28 cellular contexts compared by ENCODE assay signal in genomic region chr9:131149678-131150033, GRCh38. TPM values are rescaled to one million over a fixed set of nuclear protein-coding genes. Genes with fewer than 3 reads are reported as not detected.
DNase-seq lines count a peak whose midpoint lies in the region; ATAC-seq, FAIRE-seq and TF ChIP-seq lines count a peak whose summit lies in the region.
"Had no signal": no experiment of that assay in that cellular context is flagged by ENCODE, and none has a peak within 500 bp of the region (broad histone marks: within the 10 kb centered on the region; RNA-seq: fewer than 3 reads in every experiment).

No MANE protein-coding gene starts in this region.

- TF ChIP-seq CTCF in endothelial cell of umbilical vein (IDR thresholded peaks at IDR 0.05; ENCODE audit: extremely low read depth in 1 of 2, insufficient read depth in 1 of 2, low read depth in 1 of 2, low read length in 2 of 2): no peak

- BruUV-seq in endothelial cell of umbilical vein (replicated peaks; lab: Mats Ljungman, UMichigan): no TSS peak

- TF ChIP-seq POLR2A in endothelial cell of umbilical vein (IDR thresholded peaks at IDR 0.05; ENCODE audit: low read depth, low read length): no peak

- 5% methylated on average over 5 of the region's 5 CpGs for WGBS in thymus

- no peaks in the 10 kb centered on the region for H4K20me1 ChIP-seq in endothelial cell of umbilical vein (replicated peaks; ENCODE audit: control insufficient read depth, extremely low read depth, insufficient read depth, low read length)

- no peak overlapping the region for H3K9ac ChIP-seq in endothelial cell of umbilical vein (replicated peaks; ENCODE audit: extremely low read depth, insufficient read depth, low read length)
- H3K9ac ChIP-seq: SK-N-SH had no signal

- no peak for ATAC-seq in stimulated activated naive CD8-positive, alpha-beta T cell treated with anti-CD3 and anti-CD28 coated beads, Interleukin-15, Interleukin-2, amounts not matched to agents 100 U/mL and 50 U/mL, for 24 hours
- ATAC-seq in activated CD8-positive, alpha-beta T cell treated with anti-CD3 and anti-CD28 coated beads, Interleukin-2, amount 10 ng/mL, durations not matched to agents 7 days and 5 days: no peak
- no peak for ATAC-seq in HG03139 (IDR thresholded peaks at IDR 0.05; ENCODE audit: unreplicated experiment)
- ATAC-seq: HCT116, left colon, WTC11 had no signal

- H3K9me3 ChIP-seq in endothelial cell of umbilical vein (replicated peaks; ENCODE audit: control insufficient read depth, insufficient read depth, low read length): no peaks in the 10 kb centered on the region
- no peaks in the 10 kb centered on the region for H3K9me3 ChIP-seq in thymus (ENCODE audit: control insufficient read depth)
- H3K9me3 ChIP-seq: esophagus muscularis mucosa, right atrium auricular region, SK-N-SH, tibial artery had no signal

- no peaks in the 10 kb centered on the region for H3K9me1 ChIP-seq in endothelial cell of umbilical vein (replicated peaks; ENCODE audit: control insufficient read depth, extremely low read depth, insufficient read depth, low read length)

- no peak for FAIRE-seq in endothelial cell of umbilical vein (lab: Jason Lieb, UNC)

- H3K27me3 ChIP-seq in endothelial cell of umbilical vein (ENCODE audit: control insufficient read depth in 2 of 2, insufficient read depth in 2 of 2, low read length in 2 of 2): no peaks in the 10 kb centered on the region
- no peaks in the 10 kb centered on the region for H3K27me3 ChIP-seq in thymus (ENCODE audit: control insufficient read depth, insufficient read depth)
- H3K27me3 ChIP-seq: esophagus muscularis mucosa, right atrium auricular region, tibial artery had no signal

- no peak overlapping the region for H2AFZ ChIP-seq in endothelial cell of umbilical vein (ENCODE audit: low read depth, low read length)

- H3K4me1 Mint-ChIP-seq in stimulated activated naive CD8-positive, alpha-beta T cell treated with anti-CD3 and anti-CD28 coated beads, Interleukin-15, Interleukin-2, amounts not matched to agents 100 ng/mL and 50 ng/mL, for 24 hours (ENCODE audit: low read depth): peaks cover 11% of the 10 kb centered on the region
- peaks cover 9% of the 10 kb centered on the region for H3K4me1 Mint-ChIP-seq in activated CD8-positive, alpha-beta T cell treated with anti-CD3 and anti-CD28 coated beads, Interleukin-2, amount 10 ng/mL, durations not matched to agents 7 days and 5 days (ENCODE audit: low read depth)
- H3K4me1 Mint-ChIP-seq: activated CD4-positive, alpha-beta memory T cell treated with anti-CD3 and anti-CD28 coated beads, Interleukin-2, amount 10 ng/mL, durations not matched to agents 7 days and 5 days; brain; WTC11 had no signal

- POLR2A ChIA-PET in activated CD8-positive, alpha-beta T cell treated with anti-CD3 and anti-CD28 coated beads, Interleukin-2, amount 10 ng/mL, durations not matched to agents 7 days and 5 days (lab: Charles Lee): no interaction called here
- POLR2A ChIA-PET in endothelial cell of umbilical vein (lab: Charles Lee): no interaction called here

- H3K4me2 ChIP-seq in endothelial cell of umbilical vein (ENCODE audit: insufficient read depth, low read length): no peak overlapping the region
- H3K4me2 ChIP-seq: SK-N-SH had no signal

- no peaks in the 10 kb centered on the region for H3K27me3 Mint-ChIP-seq in stimulated activated naive CD8-positive, alpha-beta T cell treated with anti-CD3 and anti-CD28 coated beads, Interleukin-15, Interleukin-2, amounts not matched to agents 100 ng/mL and 50 ng/mL, for 24 hours
- H3K27me3 Mint-ChIP-seq in activated CD8-positive, alpha-beta T cell treated with anti-CD3 and anti-CD28 coated beads, Interleukin-2, amount 10 ng/mL, durations not matched to agents 7 days and 5 days (ENCODE audit: low read depth): no peaks in the 10 kb centered on the region
- H3K27me3 Mint-ChIP-seq: activated CD4-positive, alpha-beta memory T cell treated with anti-CD3 and anti-CD28 coated beads, Interleukin-2, amount 10 ng/mL, durations not matched to agents 7 days and 5 days; brain had no signal

- H3K4me3 ChIP-seq in endothelial cell of umbilical vein (replicated peaks in 1 of 3; ENCODE audit: insufficient read depth in 1 of 3, low read depth in 1 of 3, low read length in 3 of 3): no peak overlapping the region
- peak overlapping the region; percentile 17 for H3K4me3 ChIP-seq in thymus (ENCODE audit: low read length)
- H3K4me3 ChIP-seq: esophagus muscularis mucosa, right atrium auricular region, tibial artery had no signal

- H3K4me1 ChIP-seq in endothelial cell of umbilical vein (ENCODE audit: control insufficient read depth, extremely low read depth, insufficient read depth, low read length): no peaks in the 10 kb centered on the region
- peaks cover 46% of the 10 kb centered on the region for H3K4me1 ChIP-seq in thymus (ENCODE audit: control insufficient read depth, insufficient read depth, low read length)
- H3K4me1 ChIP-seq: esophagus muscularis mucosa, right atrium auricular region, tibial artery had no signal

- dilution Hi-C loops in endothelial cell of umbilical vein (cut with MboI; ENCODE audit: extremely low pct_ligation_motif_present, low sequenced_read_pairs): no loop called here

- CTCF ChIA-PET in activated CD8-positive, alpha-beta T cell treated with anti-CD3 and anti-CD28 coated beads, Interleukin-2, amount 10 ng/mL, durations not matched to agents 7 days and 5 days (lab: Charles Lee): interaction anchor here (1.4 to 2.6 kb wide), 3 partner anchors 19 to 187 kb away, joined by 4 to 7 read pairs (median 5); no protein-coding TSS in a partner anchor
- CTCF ChIA-PET in endothelial cell of umbilical vein (lab: Charles Lee): interaction anchor here (1.0 kb wide), 1 partner anchor 92 kb away, joined by 3 read pairs; no protein-coding TSS in a partner anchor

- H3K79me2 ChIP-seq in endothelial cell of umbilical vein (ENCODE audit: control insufficient read depth, insufficient read depth, low read length): no peaks in the 10 kb centered on the region

- H3K36me3 Mint-ChIP-seq in stimulated activated naive CD8-positive, alpha-beta T cell treated with anti-CD3 and anti-CD28 coated beads, Interleukin-15, Interleukin-2, amounts not matched to agents 100 ng/mL and 50 ng/mL, for 24 hours (ENCODE audit: low read depth): peaks cover 85% of the 10 kb centered on the region
- peaks cover 72% of the 10 kb centered on the region for H3K36me3 Mint-ChIP-seq in activated CD8-positive, alpha-beta T cell treated with anti-CD3 and anti-CD28 coated beads, Interleukin-2, amount 10 ng/mL, durations not matched to agents 7 days and 5 days (ENCODE audit: low read depth)

- H3K27ac Mint-ChIP-seq in stimulated activated naive CD8-positive, alpha-beta T cell treated with anti-CD3 and anti-CD28 coated beads, Interleukin-15, Interleukin-2, amounts not matched to agents 100 ng/mL and 50 ng/mL, for 24 hours: peak overlapping the region; percentile 64
- H3K27ac Mint-ChIP-seq in activated CD8-positive, alpha-beta T cell treated with anti-CD3 and anti-CD28 coated beads, Interleukin-2, amount 10 ng/mL, durations not matched to agents 7 days and 5 days: peak overlapping the region; percentile 23
- H3K27ac Mint-ChIP-seq: activated CD4-positive, alpha-beta memory T cell treated with anti-CD3 and anti-CD28 coated beads, Interleukin-2, amount 10 ng/mL, durations not matched to agents 7 days and 5 days; WTC11 had no signal

- DNase-seq in stimulated activated naive CD8-positive, alpha-beta T cell treated with anti-CD3 and anti-CD28 coated beads, Interleukin-15, Interleukin-2, amounts not matched to agents 100 U/mL and 50 U/mL, for 24 hours: no peak
- DNase-seq in activated CD8-positive, alpha-beta T cell treated with anti-CD3 and anti-CD28 coated beads, Interleukin-2, amount 10 ng/mL, durations not matched to agents 7 days and 5 days: no peak
- peak; percentile 37 for DNase-seq in endothelial cell of umbilical vein (ENCODE audit: low read depth, low spot score)
- no peak for DNase-seq in occipital lobe (lab: John Stamatoyannopoulos, UW)
- no peak for DNase-seq in NCI-H1048 (lab: John Stamatoyannopoulos, UW)
- DNase-seq: activated CD4-positive, alpha-beta memory T cell treated with anti-CD3 and anti-CD28 coated beads, Interleukin-2, amount 10 ng/mL, durations not matched to agents 7 days and 5 days; DMS 273 treated with DMSO at 0.1 percent for 48 hours; effector memory CD4-positive, alpha-beta T cell; foreskin melanocyte; left colon; mesenchymal stem cell; NCI-H1105 treated with DMSO at 0.1 percent for 48 hours; NCI-H2081; NCI-H345; NCI-H82; RPMI8226; SK-N-SH; stimulated activated CD4-positive, alpha-beta T cell treated with anti-CD3 and anti-CD28 coated beads, Interleukin-2, amount 100 ng/mL, for 48 hours; stimulated activated naive CD4-positive, alpha-beta T cell; tibial artery had no signal

- no peak overlapping the region for H3K27ac ChIP-seq in endothelial cell of umbilical vein (ENCODE audit: insufficient read depth, low read depth, low read length)
- peak overlapping the region; percentile 89 for H3K27ac ChIP-seq in thymus (ENCODE audit: low read depth)
- H3K27ac ChIP-seq: esophagus muscularis mucosa, right atrium auricular region, tibial artery had no signal

- no peaks in the 10 kb centered on the region for H3K9me3 Mint-ChIP-seq in stimulated activated naive CD8-positive, alpha-beta T cell treated with anti-CD3 and anti-CD28 coated beads, Interleukin-15, Interleukin-2, amounts not matched to agents 100 ng/mL and 50 ng/mL, for 24 hours
- H3K9me3 Mint-ChIP-seq in activated CD8-positive, alpha-beta T cell treated with anti-CD3 and anti-CD28 coated beads, Interleukin-2, amount 10 ng/mL, durations not matched to agents 7 days and 5 days (ENCODE audit: insufficient read depth): no peaks in the 10 kb centered on the region
- H3K9me3 Mint-ChIP-seq: activated CD4-positive, alpha-beta memory T cell treated with anti-CD3 and anti-CD28 coated beads, Interleukin-2, amount 10 ng/mL, durations not matched to agents 7 days and 5 days; brain; WTC11 had no signal

- peaks cover 33 to 48% of the 10 kb centered on the region in 2 experiments for H3K36me3 ChIP-seq in endothelial cell of umbilical vein (ENCODE audit: control insufficient read depth in 2 of 2, extremely low read depth in 1 of 2, insufficient read depth in 2 of 2, low read length in 2 of 2)
- H3K36me3 ChIP-seq in thymus (ENCODE audit: control insufficient read depth, insufficient read depth): peaks cover 32% of the 10 kb centered on the region

- no peak overlapping the region for H3K4me3 Mint-ChIP-seq in stimulated activated naive CD8-positive, alpha-beta T cell treated with anti-CD3 and anti-CD28 coated beads, Interleukin-15, Interleukin-2, amounts not matched to agents 100 ng/mL and 50 ng/mL, for 24 hours
- H3K4me3 Mint-ChIP-seq in activated CD8-positive, alpha-beta T cell treated with anti-CD3 and anti-CD28 coated beads, Interleukin-2, amount 10 ng/mL, durations not matched to agents 7 days and 5 days: no peak overlapping the region
- H3K4me3 Mint-ChIP-seq: activated CD4-positive, alpha-beta memory T cell treated with anti-CD3 and anti-CD28 coated beads, Interleukin-2, amount 10 ng/mL, durations not matched to agents 7 days and 5 days; brain; WTC11 had no signal

- intact Hi-C loops in endothelial cell of umbilical vein (cut with micrococcal nuclease): loop anchor here (5.0 kb wide), 1 partner anchor 92 kb away; no protein-coding TSS in a partner anchor

RNA-seq across cellular contexts. Expression of gene NUP214, which starts 24.3 kb away (rescaled TPM):
- 10 to 100 TPM; 61.3 to 63.5 TPM for total RNA-seq in activated CD8-positive, alpha-beta T cell treated with anti-CD3 and anti-CD28 coated beads, Interleukin-2, amount 10 ng/mL, durations not matched to agents 7 days and 5 days
- total RNA-seq in endothelial cell of umbilical vein (58.1 and 65.9 TPM in 2 replicates), occipital lobe (9.5 TPM)
- polyA plus RNA-seq in endothelial cell of umbilical vein (28.7 and 31.1 TPM in 2 replicates), thymus (35.0 TPM)
- 16.2 and 18.9 TPM in 2 replicates for polyA plus RNA-seq in endothelial cell of umbilical vein (2011; cell fraction: cytosol; rRNA removed)
- 46.7 and 63.2 TPM in 2 replicates for polyA plus RNA-seq in endothelial cell of umbilical vein (2011; cell fraction: nucleus; rRNA removed)
- 22.1 and 28.9 TPM in 2 replicates for polyA plus RNA-seq in endothelial cell of umbilical vein (2012)
- polyA minus RNA-seq in endothelial cell of umbilical vein: 70.8 and 84.9 TPM in 2 replicates
- 44.0 TPM for polyA minus RNA-seq in endothelial cell of umbilical vein (2011; cell fraction: cytosol; rRNA and poly(A)+ RNA removed)
- polyA minus RNA-seq in endothelial cell of umbilical vein (2011; cell fraction: nucleus; rRNA and poly(A)+ RNA removed): 88.8 and 110 TPM in 2 replicates

RNA-seq across cellular contexts. Expression of gene AIF1L, which starts 53.3 kb away (rescaled TPM):
- total RNA-seq in activated CD8-positive, alpha-beta T cell treated with anti-CD3 and anti-CD28 coated beads, Interleukin-2, amount 10 ng/mL, durations not matched to agents 7 days and 5 days: under 1 TPM; 0.29 to 0.31 TPM
- total RNA-seq in endothelial cell of umbilical vein: 35.3 and 39.7 TPM in 2 replicates
- polyA plus RNA-seq in endothelial cell of umbilical vein: 17.8 and 19.8 TPM in 2 replicates
- polyA plus RNA-seq in endothelial cell of umbilical vein (2011; cell fraction: cytosol; rRNA removed): 14.0 and 20.0 TPM in 2 replicates
- polyA plus RNA-seq in endothelial cell of umbilical vein (2011; cell fraction: nucleus; rRNA removed): 17.9 and 21.7 TPM in 2 replicates
- polyA plus RNA-seq in endothelial cell of umbilical vein (2012): 2.1 and 2.9 TPM in 2 replicates
- polyA minus RNA-seq in endothelial cell of umbilical vein: 35.6 and 39.3 TPM in 2 replicates
- 7.6 TPM for polyA minus RNA-seq in endothelial cell of umbilical vein (2011; cell fraction: cytosol; rRNA and poly(A)+ RNA removed)
- polyA minus RNA-seq in endothelial cell of umbilical vein (2011; cell fraction: nucleus; rRNA and poly(A)+ RNA removed): 7.7 and 11.8 TPM in 2 replicates
- 4.4 TPM for polyA plus RNA-seq in thymus
- 17.8 TPM for total RNA-seq in occipital lobe

Comparison
In these comparisons a context has a peak if more than half of its experiments do, and no peak if none do; other contexts are left out.
1. RNA of gene AIF1L, which starts 53.3 kb away (total RNA-seq): 35.3 to 39.7 TPM in endothelial cell of umbilical vein and 17.8 TPM in occipital lobe (single experiment); 0.29 to 0.31 TPM in activated CD8-positive, alpha-beta T cell treated with anti-CD3 and anti-CD28 coated beads, Interleukin-2, amount 10 ng/mL, durations not matched to agents 7 days and 5 days; every median in the first group is over 10 times any median in the second.